Comparison of ENCODE assay signal across 11 cellular contexts in the genomic region with DNA sequence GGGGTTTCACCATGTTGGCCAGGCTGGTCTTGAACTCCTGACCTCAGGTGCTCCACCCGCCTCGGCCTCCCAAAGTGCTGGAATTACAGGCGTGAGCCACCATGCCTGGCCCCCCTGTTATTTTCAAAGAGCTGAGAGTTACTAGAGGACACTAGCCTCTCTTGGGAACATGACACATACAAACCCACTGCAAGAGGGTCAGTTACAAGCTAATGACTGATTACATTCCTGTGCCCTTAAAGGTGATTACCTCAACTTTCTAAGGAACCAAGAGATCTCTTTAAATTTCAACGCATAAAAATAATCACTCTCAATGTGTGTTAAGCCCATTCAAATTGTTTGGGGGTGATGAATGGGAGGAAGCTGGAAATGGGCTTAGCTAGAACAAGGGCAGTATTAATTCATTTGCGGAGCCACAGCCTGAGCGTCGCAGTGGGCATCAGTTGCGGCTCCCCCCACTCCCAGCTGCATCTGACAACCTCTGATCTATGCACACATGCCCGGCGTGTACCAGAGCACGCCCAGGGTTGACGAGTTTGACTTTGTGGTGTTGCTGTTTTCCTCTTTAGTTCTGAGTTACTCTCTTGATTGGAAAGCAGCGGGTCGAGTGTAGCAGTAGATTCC.
DNase-seq lines count a peak whose midpoint lies in the region; ATAC-seq and FAIRE-seq lines count a peak whose summit lies in the region.
"Had no signal": no experiment of that assay in that cellular context is flagged by ENCODE, and none has a peak within 500 bp of the region (broad histone marks: within the 10 kb centered on the region; RNA-seq: fewer than 3 reads in every experiment).

No MANE protein-coding gene starts in this region.

- FAIRE-seq in G401.6 (lab: Jason Lieb, UNC): peak; percentile 95
- FAIRE-seq: D721Med, K562 had no signal

- peak; percentile 23 for ATAC-seq in right cardiac atrium
- no peak for ATAC-seq in HG02885 (IDR thresholded peaks at IDR 0.05; ENCODE audit: poor library complexity, unreplicated experiment)
- no peak for ATAC-seq in GM18517 (IDR thresholded peaks at IDR 0.05; ENCODE audit: unreplicated experiment)
- ATAC-seq in GM19324 (IDR thresholded peaks at IDR 0.05; ENCODE audit: low FRiP score, unreplicated experiment): no peak
- ATAC-seq: K562 had no signal

- DNase-seq in anterior cingulate cortex (lab: John Stamatoyannopoulos, UW) (peak in 39 of 58 donors; percentile 11 to 85 (median 48)), right cardiac atrium (no peak), skeletal muscle cell (ENCODE audit: low read depth) (no peak), SW480 (ENCODE audit: low spot score) (no peak)

- peaks cover 5% of the 10 kb centered on the region for H3K9me3 ChIP-seq in right cardiac atrium (ENCODE audit: control insufficient read depth, low read length)
- H3K9me3 ChIP-seq: body of pancreas had no signal

- intact Hi-C loops in right cardiac atrium (cut with DNase I): no loop called here

- peak overlapping the region; percentile 93 for H3K27ac ChIP-seq in right cardiac atrium (ENCODE audit: low read length)

- no peaks in the 10 kb centered on the region for H3K27me3 ChIP-seq in right cardiac atrium (ENCODE audit: control insufficient read depth, insufficient read depth)
- H3K27me3 ChIP-seq: body of pancreas had no signal

- peaks cover 20% of the 10 kb centered on the region for H3K4me1 ChIP-seq in right cardiac atrium (ENCODE audit: control insufficient read depth, insufficient read depth, low read length)

- 25% methylated on average over 14 of the region's 14 CpGs for WGBS in right cardiac atrium

- H3K4me3 ChIP-seq in right cardiac atrium (ENCODE audit: low read length) (no peak overlapping the region), skeletal muscle cell (ENCODE audit: low read depth, low read length) (peak overlapping the region; percentile 15)
- H3K4me3 ChIP-seq: body of pancreas, K562 had no signal

Comparison
In these comparisons a context has a peak if more than half of its experiments do, and no peak if none do; other contexts are left out.
1. DNase-seq: peak in anterior cingulate cortex (39 of 58); none in right cardiac atrium (0 of 3), skeletal muscle cell (single experiment) and SW480 (single experiment).
2. ATAC-seq: peak in right cardiac atrium (2 of 2); none in HG02885 (single experiment), GM18517 (single experiment) and GM19324 (single experiment).